Comparison of ENCODE assay signal across 1 cellular context in genomic region chr10:124351481-124352220, GRCh38.
TF ChIP-seq lines count a peak whose summit lies in the region.

No MANE protein-coding gene starts in this region.

TF ChIP-seq in A549, 52 proteins besides CTCF, POLR2A, EP300 and RAD21:
- TF ChIP-seq TP53 (CRISPR knock-in tag; IDR thresholded peaks at IDR 0.05) (no peak), ZFP36 (IDR thresholded peaks at IDR 0.05; ENCODE audit: borderline replicate concordance, partially characterized antibody) (peak; percentile 26)
